ENCODE assay signal across 20 cellular contexts in the genomic region with DNA sequence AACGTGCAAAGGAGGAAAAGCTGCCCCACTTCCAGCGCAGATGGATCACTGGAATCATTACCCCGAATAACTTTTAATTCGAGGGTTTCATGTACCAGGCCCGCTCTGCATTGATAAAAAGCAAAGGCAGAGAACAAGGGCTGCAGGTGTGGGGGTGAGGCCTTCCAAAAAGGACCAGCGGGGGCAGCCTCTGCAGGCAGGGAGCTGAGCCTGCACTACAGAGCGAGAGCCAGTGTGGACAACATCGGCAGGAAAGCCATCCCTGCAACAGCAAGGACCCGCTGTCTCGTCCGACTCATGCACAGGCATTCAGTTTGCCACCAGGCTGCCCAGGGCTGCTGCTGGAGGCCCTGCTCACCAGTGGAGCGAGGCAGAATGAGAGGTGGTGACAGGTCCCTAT. TPM values are rescaled to one million over a fixed set of nuclear protein-coding genes. Genes with fewer than 3 reads are reported as not detected.
A peak's percentile ranks its signal among the peaks of the same experiment; 100 is the strongest.
DNase-seq lines count a peak whose midpoint lies in the region; TF ChIP-seq lines count a peak whose summit lies in the region.
"Had no signal": no experiment of that assay in that cellular context is flagged by ENCODE, and none has a peak within 500 bp of the region (broad histone marks: within the 10 kb centered on the region; RNA-seq: fewer than 3 reads in every experiment).

No MANE protein-coding gene starts in this region.

- no peak overlapping the region for H2AFZ ChIP-seq in neuronal stem cell (ENCODE audit: low read length)

- no peak overlapping the region for H4K91ac ChIP-seq in neuronal stem cell (ENCODE audit: low read depth, low read length, poor library complexity)

- H3K4me1 Mint-ChIP-seq in CD14-positive monocyte: no peaks in the 10 kb centered on the region

- TF ChIP-seq CTCF in CD14-positive monocyte (IDR thresholded peaks at IDR 0.05): no peak
- peak; percentile 14 for TF ChIP-seq CTCF in epithelial cell of proximal tubule (conservative IDR thresholded peaks at IDR 0.05; ENCODE audit: low read depth, low read length)

- H3K23ac ChIP-seq in neuronal stem cell (ENCODE audit: low read depth, low read length, poor library complexity): peak overlapping the region; percentile 35

- no peak overlapping the region for H2AK5ac ChIP-seq in neuronal stem cell (ENCODE audit: low read depth, low read length)

- H3K18ac ChIP-seq in neuronal stem cell (ENCODE audit: low read length): no peak overlapping the region

- WGBS in neuronal stem cell (ENCODE audit: extremely low coverage in 2 of 2, insufficient read length in 2 of 2, insufficient replicate concordance in 1 of 2), 2 donors: no CpG with 5 or more reads among the region's 12 CpGs

- H2BK15ac ChIP-seq in neuronal stem cell (ENCODE audit: low read length): no peak overlapping the region

- no peak overlapping the region for H2BK12ac ChIP-seq in neuronal stem cell (ENCODE audit: low read length)

- no peaks in the 10 kb centered on the region for H3K27me3 ChIP-seq in H7 (ENCODE audit: control insufficient read depth, insufficient read depth, low read length)
- H3K27me3 ChIP-seq in neuronal stem cell (ENCODE audit: control insufficient read depth in 3 of 3, insufficient read depth in 3 of 3, low read depth in 1 of 3, low read length in 3 of 3): no peaks in the 10 kb centered on the region

- H3K9ac ChIP-seq in neuronal stem cell (ENCODE audit: low read depth, low read length, poor library complexity): no peak overlapping the region
- H3K9ac ChIP-seq: KMS-11 had no signal

- DNase-seq in CD14-positive monocyte (ENCODE audit: low spot score) (peak; percentile 36), H7 (peak; percentile 77), epithelial cell of proximal tubule (ENCODE audit: low read depth) (no peak), neuronal stem cell (ENCODE audit: low spot score) (no peak), mesenteric fat pad (ENCODE audit: low spot score) (no peak), ureter (ENCODE audit: low spot score) (no peak), occipital lobe (lab: John Stamatoyannopoulos, UW) (no peak), NCI-H1092 treated with DMSO at 0.1 percent for 48 hours (lab: John Stamatoyannopoulos, UW) (no peak)
- DNase-seq: CD4-positive, alpha-beta T cell; COR-L47; IMR-90; NCI-H1105 treated with DMSO at 0.1 percent for 48 hours; NCI-H2029 treated with DMSO at 0.1 percent for 48 hours; NCI-H2171; NCI-H345; NCI-H524; NCI-H774; Right ventricle myocardium superior had no signal

- H2BK5ac ChIP-seq in neuronal stem cell (ENCODE audit: low read length): no peak overlapping the region

- no peak overlapping the region for H3K14ac ChIP-seq in neuronal stem cell (ENCODE audit: low read length)

- no peak overlapping the region for H3K4ac ChIP-seq in neuronal stem cell (ENCODE audit: low read length)

- H3K4me3 ChIP-seq in H7 (ENCODE audit: insufficient read depth, low read depth, low read length): no peak overlapping the region
- H3K4me3 ChIP-seq in epithelial cell of proximal tubule (ENCODE audit: low read depth, low read length): no peak overlapping the region
- H3K4me3 ChIP-seq in neuronal stem cell (ENCODE audit: low read length in 2 of 2): no peak overlapping the region

- peaks cover 0 to 2% (median 0%) of the 10 kb centered on the region in 7 donors for H3K9me3 Mint-ChIP-seq in CD14-positive monocyte
- H3K9me3 Mint-ChIP-seq: CD4-positive, alpha-beta T cell had no signal

- H3K36me3 Mint-ChIP-seq in CD14-positive monocyte: no peaks in the 10 kb centered on the region

- intact Hi-C loops in CD14-positive monocyte (cut with micrococcal nuclease): no loop called here

- no peak overlapping the region for H3K4me3 Mint-ChIP-seq in CD14-positive monocyte
- H3K4me3 Mint-ChIP-seq: CD4-positive, alpha-beta T cell had no signal

- no peaks in the 10 kb centered on the region for H3K36me3 ChIP-seq in H7 (replicated peaks; ENCODE audit: control insufficient read depth, insufficient read depth, low read length)
- no peaks in the 10 kb centered on the region for H3K36me3 ChIP-seq in neuronal stem cell (replicated peaks in 1 of 2; ENCODE audit: control insufficient read depth in 2 of 2, insufficient read depth in 2 of 2, low read length in 2 of 2)

- peaks cover 2% of the 10 kb centered on the region for H3K79me1 ChIP-seq in neuronal stem cell (ENCODE audit: low read depth, low read length)

- no peaks in the 10 kb centered on the region for H3K4me1 ChIP-seq in neuronal stem cell (ENCODE audit: control insufficient read depth in 2 of 2, insufficient read depth in 1 of 2, low read depth in 1 of 2, low read length in 2 of 2)

- no peak overlapping the region for H3K4me2 ChIP-seq in neuronal stem cell (ENCODE audit: insufficient read depth, low read length, poor library complexity, severe bottlenecking)
- H3K4me2 ChIP-seq: KMS-11 had no signal

- H3K27me3 Mint-ChIP-seq in CD14-positive monocyte (ENCODE audit: low read depth in 3 of 3): peaks cover 1 to 9% (median 4%) of the 10 kb centered on the region in 3 donors
- H3K27me3 Mint-ChIP-seq: CD4-positive, alpha-beta T cell had no signal

- H3K27ac ChIP-seq in neuronal stem cell (replicated peaks; ENCODE audit: low read length): no peak overlapping the region
- H3K27ac ChIP-seq: KMS-11 had no signal

- no peak overlapping the region for H3K27ac Mint-ChIP-seq in CD14-positive monocyte
- H3K27ac Mint-ChIP-seq: CD4-positive, alpha-beta T cell had no signal

- no peak overlapping the region for H2BK120ac ChIP-seq in neuronal stem cell (ENCODE audit: low read depth, low read length)

- H3K9me3 ChIP-seq in neuronal stem cell (replicated peaks in 1 of 2; ENCODE audit: control insufficient read depth in 2 of 2, insufficient read depth in 1 of 2, low read depth in 1 of 2, low read length in 2 of 2): no peaks in the 10 kb centered on the region

- H4K8ac ChIP-seq in neuronal stem cell (ENCODE audit: low read depth, low read length): no peak overlapping the region

RNA-seq across cellular contexts. Expression of a gene that starts 27.1 kb away (rescaled TPM):
- polyA plus RNA-seq in CD14-positive monocyte: not detected
- total RNA-seq in H7 (2014; rRNA removed; shearing (Covaris generic)): 13.2 and 15.1 TPM in 2 replicates
- total RNA-seq in epithelial cell of proximal tubule (0.17 and 2.4 TPM in 2 replicates), mesenteric fat pad (0.55 TPM), ureter (5.7 TPM), occipital lobe (7.3 TPM)
- polyA plus RNA-seq in neuronal stem cell (2013, experiment 1 of 2): 0.32 TPM
- 0.42 TPM for polyA plus RNA-seq in neuronal stem cell (2013, experiment 2 of 2)
- total RNA-seq: OCI-LY7 had no signal

Comparison
In these comparisons a context has a peak if more than half of its experiments do, and no peak if none do; other contexts are left out.
1. DNase-seq: peak in CD14-positive monocyte (single experiment) and H7 (single experiment); none in epithelial cell of proximal tubule (single experiment), neuronal stem cell (single experiment), mesenteric fat pad (single experiment), ureter (single experiment), occipital lobe (single experiment) and NCI-H1092 treated with DMSO at 0.1 percent for 48 hours (single experiment).